Comparison of ENCODE assay signal across 1 cellular context in genomic region chr1:56477164-56478111, GRCh38.
TF ChIP-seq lines count a peak whose summit lies in the region.

No MANE protein-coding gene starts in this region.

TF ChIP-seq in HepG2, 621 proteins besides CTCF, POLR2A, EP300 and RAD21 (continued from another document and continues in another):
- TF ChIP-seq NFAT5 (CRISPR knock-in tag; IDR thresholded peaks at IDR 0.05), result 0 out of 2 replicates have a peak, but pooled peaks have one; percentile 19
- no peak for TF ChIP-seq TP53 (CRISPR knock-in tag; conservative IDR thresholded peaks at IDR 0.05)
- 0 out of 2 replicates have a peak, but pooled peaks have one; percentile 18 for TF ChIP-seq ELF3 (CRISPR knock-in tag; IDR thresholded peaks at IDR 0.05)
- peak; percentile 82 for TF ChIP-seq ZNF18 (CRISPR knock-in tag; IDR thresholded peaks at IDR 0.05; ENCODE audit: insufficient replicate concordance)
- TF ChIP-seq SAFB2 (CRISPR knock-in tag; IDR thresholded peaks at IDR 0.05; ENCODE audit: borderline replicate concordance, low read depth), result peak; percentile 63; the same call in 1 of the 2 replicates
- TF ChIP-seq ZNF652 (CRISPR knock-in tag; IDR thresholded peaks at IDR 0.05; ENCODE audit: borderline replicate concordance, low read depth), result peak; percentile 97
- TF ChIP-seq ARNT (IDR thresholded peaks at IDR 0.05), result no peak
- TF ChIP-seq ZNF776 (CRISPR knock-in tag; IDR thresholded peaks at IDR 0.05), result peak; percentile 35; the same call in 1 of the 2 replicates
- peak; percentile 64; the same call in 1 of the 2 replicates for TF ChIP-seq ZGPAT (CRISPR knock-in tag; IDR thresholded peaks at IDR 0.05)
- TF ChIP-seq ASH2L (IDR thresholded peaks at IDR 0.05; ENCODE audit: insufficient read length, low read depth, low read length), result peak; percentile 76
- TF ChIP-seq ZNF639 (CRISPR knock-in tag; conservative IDR thresholded peaks at IDR 0.05), result no peak
- peak; percentile 50 for TF ChIP-seq ZMYM4 (CRISPR knock-in tag; IDR thresholded peaks at IDR 0.05)
- 0 out of 2 replicates have a peak, but pooled peaks have one; percentile 51 for TF ChIP-seq ZNF761 (CRISPR knock-in tag; conservative IDR thresholded peaks at IDR 0.05)
- TF ChIP-seq FOXC1 (CRISPR knock-in tag; IDR thresholded peaks at IDR 0.05; ENCODE audit: borderline replicate concordance), result peak; percentile 40; the same call in 1 of the 2 replicates
- TF ChIP-seq MZF1 (CRISPR knock-in tag; IDR thresholded peaks at IDR 0.05; ENCODE audit: borderline replicate concordance), result no peak
- peak; percentile 62; the same call in 1 of the 2 replicates for TF ChIP-seq UBTF (CRISPR knock-in tag; IDR thresholded peaks at IDR 0.05)
- peak; percentile 43; the same call in 1 of the 2 replicates for TF ChIP-seq RARA (CRISPR knock-in tag; IDR thresholded peaks at IDR 0.05)
- TF ChIP-seq ZNF572 (CRISPR knock-in tag; IDR thresholded peaks at IDR 0.05), result no peak
- TF ChIP-seq TFDP2 (CRISPR knock-in tag; IDR thresholded peaks at IDR 0.05), result peak; percentile 43; the same call in 1 of the 2 replicates
- TF ChIP-seq DRAP1 (CRISPR knock-in tag; IDR thresholded peaks at IDR 0.05), result peak; percentile 62
- TF ChIP-seq NR0B2 (CRISPR knock-in tag; IDR thresholded peaks at IDR 0.05), result no peak
- no peak for TF ChIP-seq HBP1 (CRISPR knock-in tag; IDR thresholded peaks at IDR 0.05; ENCODE audit: low read depth)
- TF ChIP-seq ZNF292 (CRISPR knock-in tag; IDR thresholded peaks at IDR 0.05; ENCODE audit: borderline replicate concordance, low read depth), result peak; percentile 86; the same call in 1 of the 2 replicates
- peak; percentile 66 for TF ChIP-seq ERF (CRISPR knock-in tag; IDR thresholded peaks at IDR 0.05)
- peak; percentile 29; the same call in 1 of the 2 replicates for TF ChIP-seq ZC3H4 (CRISPR knock-in tag; IDR thresholded peaks at IDR 0.05; ENCODE audit: borderline replicate concordance)
- TF ChIP-seq ZNF687 (CRISPR knock-in tag; IDR thresholded peaks at IDR 0.05), result peak; percentile 94
- TF ChIP-seq PAX8 (CRISPR knock-in tag; IDR thresholded peaks at IDR 0.05; ENCODE audit: borderline replicate concordance), result no peak
